Comparison of ENCODE assay signal across 4 cellular contexts in genomic region chr7:100591596-100591995, GRCh38. TPM values are rescaled to one million over a fixed set of nuclear protein-coding genes. Genes with fewer than 3 reads are reported as not detected.
"Had no signal": no experiment of that assay in that cellular context is flagged by ENCODE, and none has a peak within 500 bp of the region (broad histone marks: within the 10 kb centered on the region; RNA-seq: fewer than 3 reads in every experiment).

No MANE protein-coding gene starts in this region.

- DNase-seq: H9, HCEC 1CT, IMR-90 had no signal

- H2AFZ ChIP-seq: GM23338 had no signal

- H3K4me2 ChIP-seq: GM23338 had no signal

- ATAC-seq: GM23338 had no signal

- H3K4me3 ChIP-seq: GM23338 had no signal

RNA-seq across cellular contexts. Expression of gene SAP25, which starts 17.9 kb away (rescaled TPM):
- total RNA-seq: IMR-90 had no signal
